In the genomic region with DNA sequence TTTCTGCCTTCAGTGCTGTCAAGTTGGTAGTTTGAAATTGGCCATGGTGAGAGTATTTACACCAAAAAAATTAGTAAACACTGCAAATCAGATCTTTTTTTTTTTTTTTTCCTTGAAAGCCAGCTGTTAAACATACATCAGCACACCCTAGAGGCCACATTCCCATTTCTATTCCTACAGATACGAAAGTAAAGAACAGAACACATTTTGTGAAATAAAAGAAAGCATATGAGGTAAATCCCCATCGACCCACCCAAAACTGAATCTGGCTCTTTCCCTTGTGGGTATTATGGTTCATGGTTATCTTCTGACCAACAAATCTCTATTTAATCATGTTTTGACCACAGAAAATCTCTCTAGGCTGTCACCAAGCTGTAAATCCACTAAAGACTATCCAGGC, we compare ENCODE assay signal across 15 cellular contexts. TPM values are rescaled to one million over a fixed set of nuclear protein-coding genes. Genes with fewer than 3 reads are reported as not detected.
DNase-seq lines count a peak whose midpoint lies in the region; ATAC-seq and TF ChIP-seq lines count a peak whose summit lies in the region.
"Had no signal": no experiment of that assay in that cellular context is flagged by ENCODE, and none has a peak within 500 bp of the region (broad histone marks: within the 10 kb centered on the region; RNA-seq: fewer than 3 reads in every experiment).

No MANE protein-coding gene starts in this region.

- H3K9me3 Mint-ChIP-seq in H9 (no peaks in the 10 kb centered on the region), endodermal cell (no peaks in the 10 kb centered on the region)
- H3K9me3 Mint-ChIP-seq: activated T-helper 17 cell treated with anti-CD3 and anti-CD28 coated beads, Interleukin-2, amount 50 U/mL, for 72 hours had no signal

- H3K4me2 ChIP-seq in H9 (ENCODE audit: insufficient read depth, insufficient read length, low read length) (no peak overlapping the region), PC-3 (ENCODE audit: low read length) (no peak overlapping the region), mesendoderm (ENCODE audit: low read length) (no peak overlapping the region)

- H3K4me1 Mint-ChIP-seq in H9 (no peaks in the 10 kb centered on the region), endodermal cell (peaks cover 1% of the 10 kb centered on the region)
- H3K4me1 Mint-ChIP-seq: activated T-helper 17 cell treated with anti-CD3 and anti-CD28 coated beads, Interleukin-2, amount 50 U/mL, for 72 hours had no signal

- no peak overlapping the region for H2AK5ac ChIP-seq in H9 (ENCODE audit: insufficient read length, low read length)
- H2AK5ac ChIP-seq in mesendoderm (ENCODE audit: low read length): no peak overlapping the region

- H3K23ac ChIP-seq in H9 (ENCODE audit: insufficient read length, low read depth, low read length): no peak overlapping the region
- no peak overlapping the region for H3K23ac ChIP-seq in mesendoderm (ENCODE audit: low read length)

- H4K5ac ChIP-seq in H9 (ENCODE audit: insufficient read length, low read depth, low read length): no peak overlapping the region
- no peak overlapping the region for H4K5ac ChIP-seq in mesendoderm (ENCODE audit: low read length)

- no peak overlapping the region for H2BK20ac ChIP-seq in H9 (ENCODE audit: low read depth, low read length, poor library complexity, severe bottlenecking)

- no peak overlapping the region for H4K8ac ChIP-seq in H9 (replicated peaks; ENCODE audit: insufficient read length, low read depth, low read length)
- no peak overlapping the region for H4K8ac ChIP-seq in mesendoderm (ENCODE audit: low read depth, low read length)

- H3K27ac ChIP-seq in H9 (ENCODE audit: insufficient read length, low read depth, low read length) (no peak overlapping the region), PC-3 (ENCODE audit: low read length) (no peak overlapping the region), endodermal cell (ENCODE audit: low read depth, low read length) (no peak overlapping the region), mesendoderm (ENCODE audit: low read depth, low read length) (no peak overlapping the region)
- H3K27ac ChIP-seq: HL-60 had no signal

- POLR2A ChIA-PET in PC-3 (lab: Charles Lee; ENCODE audit: unreplicated experiment): no interaction called here

- H4K20me1 ChIP-seq in H9 (ENCODE audit: control insufficient read depth, insufficient read depth, insufficient read length): peaks cover 2% of the 10 kb centered on the region
- H4K20me1 ChIP-seq in PC-3 (ENCODE audit: low read length): no peaks in the 10 kb centered on the region

- H2BK12ac ChIP-seq in H9 (ENCODE audit: insufficient read length, low read depth, low read length): no peak overlapping the region

- H3K9ac ChIP-seq in H9 (ENCODE audit: extremely low read depth, insufficient read length, low read length) (no peak overlapping the region), PC-3 (ENCODE audit: low read length) (no peak overlapping the region), endodermal cell (ENCODE audit: extremely low read depth, low read length, poor library complexity, severe bottlenecking) (no peak overlapping the region), mesendoderm (ENCODE audit: low read length) (no peak overlapping the region)

- H3K4me1 ChIP-seq in H9 (ENCODE audit: insufficient read depth, low read length) (no peaks in the 10 kb centered on the region), PC-3 (ENCODE audit: insufficient read depth, low read length) (no peaks in the 10 kb centered on the region), endodermal cell (ENCODE audit: control insufficient read depth, insufficient read depth, low read length) (no peaks in the 10 kb centered on the region), mesendoderm (ENCODE audit: control insufficient read depth, low read depth, low read length) (no peaks in the 10 kb centered on the region)

- ATAC-seq in PC-3 (0 out of 2 replicates have a peak, but pooled peaks have one; percentile 24), HG02938 (IDR thresholded peaks at IDR 0.05; ENCODE audit: unreplicated experiment) (no peak)
- no peak for ATAC-seq in activated CD4-positive, CD25-positive, alpha-beta regulatory T cell treated with anti-CD3 and anti-CD28 coated beads, Interleukin-2, amount 50 U/mL, for 24 hours
- ATAC-seq: activated T-helper 17 cell treated with anti-CD3 and anti-CD28 coated beads, Interleukin-2, amount 50 U/mL, for 72 hours; sciatic nerve had no signal

- H2BK120ac ChIP-seq in H9 (ENCODE audit: low read depth, low read length, poor library complexity, severe bottlenecking) (no peak overlapping the region), mesendoderm (ENCODE audit: low read depth, low read length) (no peak overlapping the region)

- H3K4me3 ChIP-seq in PC-3 (ENCODE audit: low read length): no peak overlapping the region
- H3K4me3 ChIP-seq in endodermal cell (ENCODE audit: low read length): no peak overlapping the region
- no peak overlapping the region for H3K4me3 ChIP-seq in mesendoderm (ENCODE audit: low read length)

- no CpG with 5 or more reads among the region's 2 CpGs for WGBS in H9 (ENCODE audit: extremely low coverage, insufficient read length, low lambda C conversion rate)
- 83% methylated on average over 2 of the region's 2 CpGs; no CpG with 5 or more reads in 1 of the 2 experiments for WGBS in endodermal cell (ENCODE audit: insufficient coverage in 1 of 2, insufficient read length in 1 of 2), 2 experiments
- no CpG with 5 or more reads among the region's 2 CpGs for WGBS in mesendoderm (ENCODE audit: extremely low coverage, insufficient coverage, low lambda C conversion rate)

- H3K18ac ChIP-seq in H9 (ENCODE audit: insufficient read length, low read depth, low read length): no peak overlapping the region
- H3K18ac ChIP-seq in mesendoderm (ENCODE audit: low read length): no peak overlapping the region

- intact Hi-C loops in PC-3 (cut with micrococcal nuclease): loop anchor here (1.0 kb wide), 1 partner anchor 90 kb away; no protein-coding TSS in a partner anchor

- H3F3A ChIP-seq in PC-3 (ENCODE audit: low read length, unreplicated experiment): no peaks in the 10 kb centered on the region

- H2BK5ac ChIP-seq in H9 (ENCODE audit: insufficient read length, low read length): no peak overlapping the region
- H2BK5ac ChIP-seq in mesendoderm (ENCODE audit: low read length): no peak overlapping the region

- CTCF ChIA-PET in PC-3 (lab: Charles Lee): interaction anchor here (1.1 kb wide), 1 partner anchor 90 kb away, joined by 6 read pairs; no protein-coding TSS in a partner anchor

- DNase-seq in H9: no peak
- DNase-seq in PC-3: peak; percentile 18
- DNase-seq in endodermal cell: no peak
- DNase-seq in mesendoderm: peak; percentile 9
- DNase-seq in NCI-H345 treated with DMSO at 0.1 percent for 48 hours (lab: John Stamatoyannopoulos, UW; ENCODE audit: unreplicated experiment): no peak
- no peak for DNase-seq in effector CD4-positive, alpha-beta T cell
- DNase-seq: activated CD4-positive, alpha-beta T cell treated with anti-CD3 and anti-CD28 coated beads for 48 hours; head of caudate nucleus; NCI-H1092; NCI-H526 treated with DMSO at 0.1 percent for 48 hours had no signal

- no peak overlapping the region for H3K14ac ChIP-seq in H9 (ENCODE audit: insufficient read depth, low read length)

- H3K36me3 Mint-ChIP-seq in H9 (ENCODE audit: insufficient read depth in 1 of 3, low read depth in 3 of 3) (no peaks in the 10 kb centered on the region), endodermal cell (ENCODE audit: low read depth) (no peaks in the 10 kb centered on the region)

- no TSS peak for BruUV-seq in PC-3 (replicated peaks; lab: Mats Ljungman, UMichigan)

- H3K27ac Mint-ChIP-seq in H9 (0 out of 7 replicates have a peak overlapping the region, but pooled peaks of 1 of the 3 experiments have one; percentile 5), endodermal cell (no peak overlapping the region)
- H3K27ac Mint-ChIP-seq: activated T-helper 17 cell treated with anti-CD3 and anti-CD28 coated beads, Interleukin-2, amount 50 U/mL, for 72 hours had no signal

- H3K9me3 ChIP-seq in H9 (ENCODE audit: control insufficient read depth, low read depth, low read length) (no peaks in the 10 kb centered on the region), PC-3 (ENCODE audit: low read length) (no peaks in the 10 kb centered on the region), endodermal cell (ENCODE audit: control insufficient read depth, low read length) (no peaks in the 10 kb centered on the region)

- H3K79me1 ChIP-seq in H9 (ENCODE audit: insufficient read depth, low read depth, low read length, poor library complexity, severe bottlenecking): no peaks in the 10 kb centered on the region
- H3K79me1 ChIP-seq in mesendoderm (ENCODE audit: low read length): no peaks in the 10 kb centered on the region

- H3K23me2 ChIP-seq in H9 (ENCODE audit: insufficient read length, low read depth, low read length, poor library complexity, severe bottlenecking): no peaks in the 10 kb centered on the region

- H4K91ac ChIP-seq in H9 (ENCODE audit: insufficient read length, low read depth, low read length): no peak overlapping the region

- no peak overlapping the region for H3K56ac ChIP-seq in H9 (ENCODE audit: insufficient read length, low read depth, low read length)
- no peak overlapping the region for H3K56ac ChIP-seq in mesendoderm (ENCODE audit: low read length)

- no peak overlapping the region for H3T11ph ChIP-seq in H9 (ENCODE audit: low read length)

- no peak overlapping the region for H2BK15ac ChIP-seq in H9 (ENCODE audit: low read depth, low read length)
- no peak overlapping the region for H2BK15ac ChIP-seq in mesendoderm (replicated peaks; ENCODE audit: low read depth)

- H3K79me2 ChIP-seq in H9 (ENCODE audit: insufficient read depth, low read length) (no peaks in the 10 kb centered on the region), PC-3 (ENCODE audit: low read length) (no peaks in the 10 kb centered on the region), mesendoderm (ENCODE audit: control insufficient read depth, insufficient read depth, low read length) (no peaks in the 10 kb centered on the region)

- H3K27me3 Mint-ChIP-seq in H9 (ENCODE audit: low read depth): no peaks in the 10 kb centered on the region
- H3K27me3 Mint-ChIP-seq in endodermal cell (ENCODE audit: insufficient read depth): no peaks in the 10 kb centered on the region
- H3K27me3 Mint-ChIP-seq: activated T-helper 17 cell treated with anti-CD3 and anti-CD28 coated beads, Interleukin-2, amount 50 U/mL, for 72 hours had no signal

- TF ChIP-seq CTCF in H9 (conservative IDR thresholded peaks at IDR 0.05): peak; percentile 44; the same call in 2 of the 3 replicates
- TF ChIP-seq CTCF in PC-3 (conservative IDR thresholded peaks at IDR 0.05; ENCODE audit: low read depth, low read length): peak; percentile 55
- peak; percentile 62 for TF ChIP-seq CTCF in endodermal cell (conservative IDR thresholded peaks at IDR 0.05)

- H3K4me3 Mint-ChIP-seq in H9 (no peak overlapping the region), endodermal cell (no peak overlapping the region)
- H3K4me3 Mint-ChIP-seq: activated T-helper 17 cell treated with anti-CD3 and anti-CD28 coated beads, Interleukin-2, amount 50 U/mL, for 72 hours had no signal

- H3K27me3 ChIP-seq in H9 (ENCODE audit: insufficient read depth, low read length) (no peaks in the 10 kb centered on the region), PC-3 (ENCODE audit: low read length) (no peaks in the 10 kb centered on the region), endodermal cell (ENCODE audit: control insufficient read depth, insufficient read depth, low read length, poor library complexity, severe bottlenecking) (no peaks in the 10 kb centered on the region), mesendoderm (ENCODE audit: insufficient read depth, low read length, poor library complexity) (no peaks in the 10 kb centered on the region)

- H3K4ac ChIP-seq in H9 (ENCODE audit: low read depth, low read length) (no peak overlapping the region), mesendoderm (ENCODE audit: low read depth, low read length) (no peak overlapping the region)

- H3K36me3 ChIP-seq in PC-3 (ENCODE audit: low read depth, low read length) (no peaks in the 10 kb centered on the region), endodermal cell (ENCODE audit: control insufficient read depth, insufficient read depth, low read length) (no peaks in the 10 kb centered on the region), mesendoderm (ENCODE audit: control insufficient read depth, insufficient read depth, low read length) (no peaks in the 10 kb centered on the region)

- H3K9me2 ChIP-seq in PC-3 (replicated peaks; ENCODE audit: low read length): no peaks in the 10 kb centered on the region

- H2AFZ ChIP-seq in H9 (ENCODE audit: low read length) (no peak overlapping the region), PC-3 (ENCODE audit: low read length) (no peak overlapping the region)

RNA-seq across cellular contexts. Expression of a gene that starts 41.8 kb away (rescaled TPM):
- total RNA-seq in H9 (2021): 23.5 and 24.2 TPM in 2 replicates
- 21.3 and 34.6 TPM in 2 replicates for total RNA-seq in PC-3 (2014; rRNA removed)
- 10 to 100 TPM; 22.7 to 24.8 TPM for total RNA-seq in endodermal cell
- 22.4 TPM for polyA plus RNA-seq in endodermal cell (2013, experiment 1 of 2)
- 21.7 TPM for polyA plus RNA-seq in endodermal cell (2013, experiment 2 of 2)
- polyA plus RNA-seq in mesendoderm (2013, experiment 1 of 2): 18.7 TPM
- 18.6 TPM for polyA plus RNA-seq in mesendoderm (2013, experiment 2 of 2)

RNA-seq across cellular contexts. Expression of a gene that starts 44.5 kb away (rescaled TPM):
- total RNA-seq in H9 (2021) (0.09 and 0.13 TPM in 2 replicates), PC-3 (2014; rRNA removed) (2.2 and 2.8 TPM in 2 replicates), endodermal cell (under 1 TPM; 0.13 to 0.18 TPM)
- 0.43 TPM for polyA plus RNA-seq in endodermal cell (2013, experiment 1 of 2)
- polyA plus RNA-seq in endodermal cell (2013, experiment 2 of 2): 0.41 TPM
- polyA plus RNA-seq in mesendoderm (2013, experiment 1 of 2): 0.39 TPM
- 0.43 TPM for polyA plus RNA-seq in mesendoderm (2013, experiment 2 of 2)

Comparison
In these comparisons a context has a peak if more than half of its experiments do, and no peak if none do; other contexts are left out.
1. DNase-seq: peak in PC-3 (single experiment) and mesendoderm (single experiment); none in H9 (single experiment), endodermal cell (single experiment), NCI-H345 treated with DMSO at 0.1 percent for 48 hours (single experiment) and effector CD4-positive, alpha-beta T cell (single experiment).
2. Peak in every context shown above with its lines, with median percentiles within 50 percentile points of each other: CTCF ChIP-seq.